9 cellular contexts compared by ENCODE assay signal in genomic region chrX:63784346-63784901, GRCh38. TPM values are rescaled to one million over a fixed set of nuclear protein-coding genes. Genes with fewer than 3 reads are reported as not detected.
DNase-seq lines count a peak whose midpoint lies in the region; ATAC-seq, FAIRE-seq and TF ChIP-seq lines count a peak whose summit lies in the region.
"Had no signal": no experiment of that assay in that cellular context is flagged by ENCODE, and none has a peak within 500 bp of the region (broad histone marks: within the 10 kb centered on the region; RNA-seq: fewer than 3 reads in every experiment).

No MANE protein-coding gene starts in this region.

- CTCF ChIA-PET in HepG2 (lab: Yijun Ruan, JAX; ENCODE audit: low intra/inter-chr PET ratio, low total read pairs): no interaction called here

- FAIRE-seq in HepG2 (lab: Jason Lieb, UNC): no peak

- WGBS in right lobe of liver (ENCODE audit: insufficient coverage, low coverage, low lambda C conversion rate, missing lambda C conversion rate): no CpG with 5 or more reads among the region's 4 CpGs
- WGBS in HepG2 (ENCODE audit: low lambda C conversion rate): no CpG with 5 or more reads among the region's 4 CpGs

- H3K36me3 ChIP-seq in right lobe of liver (no peaks in the 10 kb centered on the region), HepG2 (replicated peaks in 1 of 2; ENCODE audit: control insufficient read depth in 1 of 2, insufficient read depth in 2 of 2, low read length in 2 of 2) (no peaks in the 10 kb centered on the region), neuron (ENCODE audit: insufficient read depth, low read length) (no peaks in the 10 kb centered on the region)

- H3K79me2 ChIP-seq in HepG2 (ENCODE audit: insufficient read depth, low read length): no peaks in the 10 kb centered on the region

- no peaks in the 10 kb centered on the region for H3K27me3 ChIP-seq in right lobe of liver
- no peaks in the 10 kb centered on the region for H3K27me3 ChIP-seq in HepG2 (ENCODE audit: control insufficient read depth in 1 of 2, insufficient read depth in 2 of 2, low read length in 2 of 2)
- H3K27me3 ChIP-seq in neuron (ENCODE audit: insufficient read depth, low read length): no peaks in the 10 kb centered on the region

- BruUV-seq in HepG2 (replicated peaks; lab: Mats Ljungman, UMichigan): no TSS peak

- H3K27ac ChIP-seq in right lobe of liver (no peak overlapping the region), HepG2 (ENCODE audit: extremely low read length, insufficient read depth, low read length) (no peak overlapping the region)

- in situ Hi-C loops in HepG2 (cut with HindIII; ENCODE audit: extremely low pct_ligation_motif_present, low pct_unique_long_range_greater_than_20kb): no loop called here

- H3K9me3 ChIP-seq in right lobe of liver: no peaks in the 10 kb centered on the region
- no peaks in the 10 kb centered on the region; the same call in 1 of the 2 replicates for H3K9me3 ChIP-seq in HepG2 (ENCODE audit: low read length)
- no peaks in the 10 kb centered on the region for H3K9me3 ChIP-seq in neuron (ENCODE audit: low read length)

- TF ChIP-seq CTCF in right lobe of liver (IDR thresholded peaks at IDR 0.05): no peak
- TF ChIP-seq CTCF in HepG2 (CRISPR knock-in tag; IDR thresholded peaks at IDR 0.05): no peak

- no peak overlapping the region for H3K9ac ChIP-seq in HepG2 (ENCODE audit: insufficient read depth, low read depth, low read length)

- H2AFZ ChIP-seq in HepG2 (ENCODE audit: low read length) (no peak overlapping the region), neuron (ENCODE audit: low read depth, low read length) (peak overlapping the region; percentile 41)

- TF ChIP-seq POLR2A in right lobe of liver (IDR thresholded peaks at IDR 0.05): no peak
- no peak for TF ChIP-seq POLR2A in HepG2 (IDR thresholded peaks at IDR 0.05; ENCODE audit: insufficient read depth in 1 of 2, low read depth in 2 of 2, low read length in 2 of 2)

- H3K4me1 ChIP-seq in right lobe of liver (no peaks in the 10 kb centered on the region), HepG2 (ENCODE audit: insufficient read depth, low read length) (no peaks in the 10 kb centered on the region), neuron (ENCODE audit: insufficient read depth, low read length) (no peaks in the 10 kb centered on the region)

- no peak for TF ChIP-seq RAD21 in HepG2 (CRISPR knock-in tag; IDR thresholded peaks at IDR 0.05)

- POLR2A ChIA-PET in HepG2 (lab: Yijun Ruan, JAX): no interaction called here

- H3K4me3 ChIP-seq in right lobe of liver (peak overlapping the region in 2 of 3 donors; percentile 32 to 33), HepG2 (replicated peaks in 1 of 3; ENCODE audit: insufficient read depth in 1 of 3, low read depth in 2 of 3, low read length in 3 of 3) (no peak overlapping the region), neuron (ENCODE audit: low read length) (peak overlapping the region; percentile 70)

- H3K4me2 ChIP-seq in HepG2 (ENCODE audit: low read depth, low read length): no peak overlapping the region

- intact Hi-C loops in right lobe of liver (cut with DNase I): no loop called here
- intact Hi-C loops in HepG2 (cut with micrococcal nuclease; ENCODE audit: unreplicated experiment): no loop called here
- intact Hi-C loops in Right ventricle myocardium superior (cut with DNase I): no loop called here

- H4K20me1 ChIP-seq in HepG2 (ENCODE audit: insufficient read depth, low read length): no peaks in the 10 kb centered on the region

- no peak for ATAC-seq in right lobe of liver
- ATAC-seq in HepG2: no peak
- ATAC-seq in Right ventricle myocardium superior (ENCODE audit: poor library complexity): peak; percentile 55
- no peak for ATAC-seq in HG02973 (IDR thresholded peaks at IDR 0.05; ENCODE audit: unreplicated experiment)
- no peak for ATAC-seq in GM19324 (IDR thresholded peaks at IDR 0.05; ENCODE audit: low FRiP score, unreplicated experiment)

- DNase-seq in right lobe of liver (no peak), HepG2 (ENCODE audit: low spot score) (no peak), Right ventricle myocardium superior (no peak), CD1c-positive myeloid dendritic cell (ENCODE audit: extremely low spot score) (no peak), SKM-1 (lab: John Stamatoyannopoulos, UW; ENCODE audit: unreplicated experiment) (no peak)
- DNase-seq: NCI-H446 treated with DMSO at 0.1 percent for 48 hours had no signal

- no peak for TF ChIP-seq EP300 in HepG2 (IDR thresholded peaks at IDR 0.05; ENCODE audit: low read depth in 2 of 2, low read length in 2 of 2)
- no peak for TF ChIP-seq EP300 in HepG2 (CRISPR knock-in tag; IDR thresholded peaks at IDR 0.05; ENCODE audit: borderline replicate concordance)

TF ChIP-seq in HepG2, 621 proteins besides CTCF, POLR2A, EP300 and RAD21 (continues in another document):
- TF ChIP-seq KAT2B (IDR thresholded peaks at IDR 0.05; ENCODE audit: borderline replicate concordance, low read depth, low read length) (no peak), ZNF431 (CRISPR knock-in tag; IDR thresholded peaks at IDR 0.05; ENCODE audit: borderline replicate concordance, low read depth) (no peak), KLF11 (CRISPR knock-in tag; IDR thresholded peaks at IDR 0.05) (no peak), CREBL2 (CRISPR knock-in tag; IDR thresholded peaks at IDR 0.05; ENCODE audit: borderline replicate concordance) (no peak), E2F2 (CRISPR knock-in tag; IDR thresholded peaks at IDR 0.05; ENCODE audit: borderline replicate concordance) (no peak), SRSF1 (optimal IDR thresholded peaks at IDR 0.05; ENCODE audit: low read depth, low read length) (no peak), JUNB (CRISPR knock-in tag; IDR thresholded peaks at IDR 0.05; ENCODE audit: borderline replicate concordance) (no peak), NFYB (CRISPR knock-in tag; IDR thresholded peaks at IDR 0.05) (no peak), ZBTB8A (CRISPR knock-in tag; IDR thresholded peaks at IDR 0.05; ENCODE audit: borderline replicate concordance, low read depth) (no peak)
- TF ChIP-seq, protein P1, sequence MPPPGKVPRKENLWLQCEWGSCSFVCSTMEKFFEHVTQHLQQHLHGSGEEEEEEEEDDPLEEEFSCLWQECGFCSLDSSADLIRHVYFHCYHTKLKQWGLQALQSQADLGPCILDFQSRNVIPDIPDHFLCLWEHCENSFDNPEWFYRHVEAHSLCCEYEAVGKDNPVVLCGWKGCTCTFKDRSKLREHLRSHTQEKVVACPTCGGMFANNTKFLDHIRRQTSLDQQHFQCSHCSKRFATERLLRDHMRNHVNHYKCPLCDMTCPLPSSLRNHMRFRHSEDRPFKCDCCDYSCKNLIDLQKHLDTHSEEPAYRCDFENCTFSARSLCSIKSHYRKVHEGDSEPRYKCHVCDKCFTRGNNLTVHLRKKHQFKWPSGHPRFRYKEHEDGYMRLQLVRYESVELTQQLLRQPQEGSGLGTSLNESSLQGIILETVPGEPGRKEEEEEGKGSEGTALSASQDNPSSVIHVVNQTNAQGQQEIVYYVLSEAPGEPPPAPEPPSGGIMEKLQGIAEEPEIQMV (CRISPR knock-in tag; IDR thresholded peaks at IDR 0.05; ENCODE audit: low read depth): no peak

RNA-seq across cellular contexts. Expression of gene ARHGEF9, which starts 0.6 kb away (rescaled TPM):
- total RNA-seq in right lobe of liver (1 to 10 TPM; 5.8 to 9.0 (median 7.5) TPM), HepG2 (2016; rRNA removed; fragmentation: Illumina TruSeq; extraction: Trizol) (1.8 and 2.0 TPM in 2 replicates), Right ventricle myocardium superior (34.7 TPM)
- 1.5 and 1.8 TPM in 2 replicates for total RNA-seq in HepG2 (2016; cell fraction: cytosol; rRNA removed; fragmentation: Illumina TruSeq; extraction: Trizol; ENCODE audit: low read depth)
- 0.88 and 1.8 TPM in 2 replicates for total RNA-seq in HepG2 (2016; cell fraction: insoluble cytoplasmic fraction; rRNA removed; fragmentation: Illumina TruSeq; extraction: Trizol)
- total RNA-seq in HepG2 (2016; cell fraction: membrane; rRNA removed; fragmentation: Illumina TruSeq; extraction: Trizol): 0.80 and 2.1 TPM in 2 replicates
- total RNA-seq in HepG2 (2016; cell fraction: nucleus; rRNA removed; fragmentation: Illumina TruSeq; extraction: Trizol): 1.3 and 2.9 TPM in 2 replicates
- 0.67 and 0.91 TPM in 2 replicates for polyA plus RNA-seq in HepG2 (2011; rRNA removed)
- polyA plus RNA-seq in HepG2 (2011; cell fraction: cytosol; rRNA removed): 0.36 and 0.63 TPM in 2 replicates
- 1.00 and 1.4 TPM in 2 replicates for polyA plus RNA-seq in HepG2 (2011; cell fraction: nucleus; rRNA removed)
- 0.51 and 1.3 TPM in 2 replicates for polyA plus RNA-seq in HepG2 (2012)
- polyA plus RNA-seq in HepG2 (2016; cell fraction: cytosol; fragmentation: Illumina TruSeq; extraction: Trizol; ENCODE audit: low read depth): 0.46 and 0.60 TPM in 2 replicates
- 0.85 and 1.3 TPM in 2 replicates for polyA plus RNA-seq in HepG2 (2016; cell fraction: insoluble cytoplasmic fraction; fragmentation: Illumina TruSeq; extraction: Trizol; ENCODE audit: low read depth)
- polyA plus RNA-seq in HepG2 (2016; cell fraction: membrane; fragmentation: Illumina TruSeq; extraction: Trizol; ENCODE audit: low read depth): 0.63 and 0.65 TPM in 2 replicates
- 2.7 TPM in 2 replicates for polyA plus RNA-seq in HepG2 (2016; cell fraction: nucleus; fragmentation: Illumina TruSeq; extraction: Trizol; ENCODE audit: insufficient read depth, low read depth)
- polyA minus RNA-seq in HepG2 (2011; rRNA and poly(A)+ RNA removed; ENCODE audit: low replicate concordance): 0.19 and 2.0 TPM in 2 replicates
- polyA minus RNA-seq in HepG2 (2011; cell fraction: cytosol; rRNA and poly(A)+ RNA removed): 0.30 TPM in 1 of 2 replicates, not detected in the other
- polyA minus RNA-seq in HepG2 (2011; cell fraction: nucleus; rRNA and poly(A)+ RNA removed): 2.1 and 2.3 TPM in 2 replicates

Comparison
In these comparisons a context has a peak if more than half of its experiments do, and no peak if none do; other contexts are left out.
1. H3K4me3 ChIP-seq: peak in right lobe of liver (2 of 3) and neuron (single experiment); none in HepG2 (0 of 3).